In the genomic region with DNA sequence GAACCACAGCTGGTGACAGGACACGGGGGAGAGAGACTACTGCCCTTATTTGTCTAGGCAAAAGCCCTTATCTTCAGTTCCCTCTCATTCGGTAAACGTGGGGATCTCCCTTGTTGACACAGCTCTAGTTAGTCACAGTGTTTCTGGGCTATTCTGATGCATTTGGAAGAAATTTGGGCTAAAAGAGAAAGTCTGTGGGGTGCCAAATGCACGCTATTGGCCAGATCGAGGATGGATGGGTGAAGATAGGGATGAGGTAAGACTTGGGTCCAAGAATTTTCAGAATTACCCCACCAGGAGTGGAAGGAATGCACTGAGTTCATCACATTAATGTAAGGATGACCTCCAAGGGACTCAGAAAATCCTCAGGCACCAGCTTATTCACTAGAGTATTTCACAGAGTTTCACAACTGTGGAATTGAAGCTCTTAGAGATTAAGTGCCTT, we compare ENCODE assay signal across 10 cellular contexts. TPM values are rescaled to one million over a fixed set of nuclear protein-coding genes. Genes with fewer than 3 reads are reported as not detected.
DNase-seq lines count a peak whose midpoint lies in the region; ATAC-seq and TF ChIP-seq lines count a peak whose summit lies in the region.
"Had no signal": no experiment of that assay in that cellular context is flagged by ENCODE, and none has a peak within 500 bp of the region (broad histone marks: within the 10 kb centered on the region; RNA-seq: fewer than 3 reads in every experiment).

No MANE protein-coding gene starts in this region.

- no peaks in the 10 kb centered on the region for H3K27me3 Mint-ChIP-seq in activated T-cell treated with anti-CD3 and anti-CD28 coated beads, Interleukin-2, amount 50 U/mL, for 24 hours

- no peaks in the 10 kb centered on the region for H3K9me3 ChIP-seq in AG04450 (ENCODE audit: control insufficient read depth, insufficient read depth, low read length)

- H3K4me3 Mint-ChIP-seq in activated T-cell treated with anti-CD3 and anti-CD28 coated beads, Interleukin-2, amount 50 U/mL, for 24 hours: no peak overlapping the region
- H3K4me3 Mint-ChIP-seq: CD14-positive monocyte had no signal

- no peaks in the 10 kb centered on the region for H3K9me3 Mint-ChIP-seq in activated T-cell treated with anti-CD3 and anti-CD28 coated beads, Interleukin-2, amount 50 U/mL, for 24 hours
- H3K9me3 Mint-ChIP-seq: CD14-positive monocyte had no signal

- no peak for TF ChIP-seq CTCF in AG04450 (IDR thresholded peaks at IDR 0.05; ENCODE audit: low read depth, low read length)

- H3K27ac ChIP-seq in AG04450 (ENCODE audit: low read depth, low read length): peak overlapping the region; percentile 89

- DNase-seq in AG04450 (ENCODE audit: low read depth, low spot score): peak; percentile 86
- peak; percentile 41 for DNase-seq in NCI-H526 treated with DMSO at 0.1 percent for 48 hours (lab: John Stamatoyannopoulos, UW)
- peak; percentile 99 for DNase-seq in iris pigment epithelial cell (ENCODE audit: low read depth)
- no peak for DNase-seq in NCI-H1105 treated with DMSO at 0.1 percent for 48 hours (lab: John Stamatoyannopoulos, UW)
- DNase-seq in GM19240 (ENCODE audit: insufficient read length, low spot score): no peak
- no peak for DNase-seq in HEK293T (ENCODE audit: extremely low spot score)
- DNase-seq in activated T-cell treated with anti-CD3 and anti-CD28 coated beads, Interleukin-2, amount 50 U/mL, for 24 hours: no peak

- H3K4me1 Mint-ChIP-seq in activated T-cell treated with anti-CD3 and anti-CD28 coated beads, Interleukin-2, amount 50 U/mL, for 24 hours (ENCODE audit: low read depth): no peaks in the 10 kb centered on the region

- CTCF ChIA-PET in AG04450 (lab: Charles Lee): interaction anchor here (0.5 to 1.2 kb wide), 4 partner anchors 26 to 56 kb away, joined by 3 read pairs; no protein-coding TSS in a partner anchor
- CTCF ChIA-PET in HEK293T (lab: Yijun Ruan, JAX): no interaction called here

- no peak overlapping the region for H3K27ac Mint-ChIP-seq in activated T-cell treated with anti-CD3 and anti-CD28 coated beads, Interleukin-2, amount 50 U/mL, for 24 hours
- H3K27ac Mint-ChIP-seq: CD14-positive monocyte had no signal

- peak; percentile 70 for ATAC-seq in GM21390 (IDR thresholded peaks at IDR 0.05; ENCODE audit: unreplicated experiment)
- ATAC-seq: K562 had no signal

- no peak overlapping the region for H3K4me3 ChIP-seq in AG04450 (ENCODE audit: low read depth, low read length)
- H3K4me3 ChIP-seq: K562 had no signal

- no peaks in the 10 kb centered on the region for H3K27me3 ChIP-seq in AG04450 (ENCODE audit: control insufficient read depth, insufficient read depth, low read length)

- POLR2A ChIA-PET in AG04450 (lab: Yijun Ruan, JAX): interaction anchor here (1.0 to 2.0 kb wide), 8 partner anchors 12 to 49 kb away, joined by 3 to 26 read pairs (median 8); partner anchors contain the start of gene NRP2
- POLR2A ChIA-PET in HEK293T (lab: Yijun Ruan, JAX): no interaction called here

- no peaks in the 10 kb centered on the region for H3K36me3 Mint-ChIP-seq in activated T-cell treated with anti-CD3 and anti-CD28 coated beads, Interleukin-2, amount 50 U/mL, for 24 hours (ENCODE audit: low read depth)
- H3K36me3 Mint-ChIP-seq: CD14-positive monocyte had no signal

TF ChIP-seq in HEK293T, 16 proteins besides CTCF, POLR2A, EP300 and RAD21:
- TF ChIP-seq NFRKB (IDR thresholded peaks at IDR 0.05) (no peak), FOXA1 (IDR thresholded peaks at IDR 0.05) (no peak)

RNA-seq across cellular contexts. Expression of gene NRP2, which starts 49.2 kb away (rescaled TPM):
- 106 and 114 TPM in 2 replicates for polyA plus RNA-seq in AG04450 (2011; rRNA removed)
- 127 and 153 TPM in 2 replicates for polyA minus RNA-seq in AG04450 (2011; rRNA and poly(A)+ RNA removed)

Comparison
In these comparisons a context has a peak if more than half of its experiments do, and no peak if none do; other contexts are left out.
1. DNase-seq: peak in AG04450 (single experiment), NCI-H526 treated with DMSO at 0.1 percent for 48 hours (single experiment) and iris pigment epithelial cell (single experiment); none in NCI-H1105 treated with DMSO at 0.1 percent for 48 hours (single experiment), GM19240 (single experiment), HEK293T (single experiment) and activated T-cell treated with anti-CD3 and anti-CD28 coated beads, Interleukin-2, amount 50 U/mL, for 24 hours (single experiment).